Comparison of ENCODE assay signal across 22 cellular contexts in the genomic region with DNA sequence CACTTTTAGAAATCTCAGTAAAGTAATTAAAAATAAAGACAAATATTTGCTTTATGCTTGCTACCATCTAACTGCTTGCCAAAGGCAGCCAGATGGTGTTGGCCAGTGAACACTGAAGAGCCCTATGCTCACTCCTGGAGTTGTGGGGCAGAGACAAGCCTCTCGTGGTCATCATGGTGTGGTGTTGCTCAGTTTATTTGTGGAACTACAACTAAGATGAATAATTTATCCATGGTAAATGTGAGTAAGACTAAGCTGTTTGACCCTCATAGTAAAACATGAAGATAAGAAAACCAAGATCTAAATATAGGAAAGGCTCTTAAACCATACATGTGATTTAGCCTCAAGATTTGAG.
DNase-seq lines count a peak whose midpoint lies in the region; ATAC-seq, FAIRE-seq and TF ChIP-seq lines count a peak whose summit lies in the region.
"Had no signal": no experiment of that assay in that cellular context is flagged by ENCODE, and none has a peak within 500 bp of the region (broad histone marks: within the 10 kb centered on the region; RNA-seq: fewer than 3 reads in every experiment).

No MANE protein-coding gene starts in this region.

- no peak for FAIRE-seq in astrocyte (lab: Jason Lieb, UNC)
- FAIRE-seq: GM12878, RCC 7860 had no signal

- TF ChIP-seq POLR2A in IMR-90 (IDR thresholded peaks at IDR 0.05; ENCODE audit: low read depth, low read length): no peak

- H2AK9ac ChIP-seq in IMR-90 (replicated peaks; ENCODE audit: low read depth, low read length, poor library complexity): no peak overlapping the region

- H3K9ac ChIP-seq in IMR-90 (ENCODE audit: low read depth, low read length) (no peak overlapping the region), astrocyte (ENCODE audit: low read length) (no peak overlapping the region)
- H3K9ac ChIP-seq: GM23248 had no signal

- H2BK5ac ChIP-seq in IMR-90 (ENCODE audit: low read depth, low read length, poor library complexity, severe bottlenecking): no peak overlapping the region

- dilution Hi-C loops in IMR-90 (cut with HindIII; ENCODE audit: low sequenced_read_pairs, unreplicated experiment): no loop called here

- H3K27ac ChIP-seq in AG04450 (ENCODE audit: low read depth, low read length) (no peak overlapping the region), IMR-90 (ENCODE audit: insufficient read depth, low read length) (no peak overlapping the region), astrocyte (ENCODE audit: low read depth, low read length) (no peak overlapping the region), left lung (no peak overlapping the region), psoas muscle (no peak overlapping the region)
- no peak overlapping the region for H3K27ac ChIP-seq in CD4-positive, alpha-beta T cell (ENCODE audit: low read depth, low read length)
- H3K27ac ChIP-seq: GM23248, SJCRH30 had no signal

- no peaks in the 10 kb centered on the region for H3K4me1 Mint-ChIP-seq in astrocyte (ENCODE audit: low read depth, unreplicated experiment)
- no peaks in the 10 kb centered on the region for H3K4me1 Mint-ChIP-seq in CD4-positive, alpha-beta T cell (ENCODE audit: low read depth)

- H4K91ac ChIP-seq in IMR-90 (ENCODE audit: insufficient read depth, low read depth, low read length): no peak overlapping the region

- no peak overlapping the region for H3K27ac Mint-ChIP-seq in astrocyte (ENCODE audit: unreplicated experiment)
- H3K27ac Mint-ChIP-seq in CD4-positive, alpha-beta T cell: no peak overlapping the region
- H3K27ac Mint-ChIP-seq: H9 had no signal

- H2AFZ ChIP-seq in IMR-90 (replicated peaks; ENCODE audit: low read length, poor library complexity): no peak overlapping the region
- no peak overlapping the region for H2AFZ ChIP-seq in astrocyte (ENCODE audit: low read depth, low read length)
- H2AFZ ChIP-seq: GM23248 had no signal

- H3K4me3 Mint-ChIP-seq in astrocyte (ENCODE audit: unreplicated experiment): no peak overlapping the region
- H3K4me3 Mint-ChIP-seq in CD4-positive, alpha-beta T cell: no peak overlapping the region
- H3K4me3 Mint-ChIP-seq: H9, IgD-negative memory B cell had no signal

- no peak overlapping the region for H3K14ac ChIP-seq in IMR-90 (replicated peaks; ENCODE audit: low read depth, low read length)

- H3K18ac ChIP-seq in IMR-90 (ENCODE audit: low read depth, low read length): no peak overlapping the region

- DNase-seq in AG04450 (ENCODE audit: low read depth, low spot score) (no peak), IMR-90 (peak; percentile 44), astrocyte (ENCODE audit: low read depth) (peak; percentile 6), left lung (no peak), NCI-H748 (lab: John Stamatoyannopoulos, UW; ENCODE audit: unreplicated experiment) (no peak), psoas muscle (no peak)
- DNase-seq in CD4-positive, alpha-beta T cell: no peak
- DNase-seq: BE2C, DMS79 treated with DMSO at 0.1 percent for 48 hours, GM23248, H9, NCI-H1417, NCI-H1694 treated with DMSO at 0.1 percent for 48 hours, NCI-H2107, NCI-H510A treated with DMSO at 0.1 percent for 48 hours, NCI-H82, OCI-M1, SJCRH30 had no signal

- H3K56ac ChIP-seq in IMR-90 (ENCODE audit: extremely low read depth, insufficient read depth, low read length): no peak overlapping the region

- in situ Hi-C loops in IMR-90 (cut with MboI; ENCODE audit: low sequenced_read_pairs): no loop called here

- CTCF ChIA-PET in AG04450 (lab: Charles Lee) (no interaction called here), IMR-90 (lab: Yijun Ruan, JAX) (interaction anchor here (1.3 kb wide), 1 partner anchor 9 kb away, joined by 4 read pairs; no protein-coding TSS in a partner anchor)
- CTCF ChIA-PET in CD4-positive, alpha-beta T cell (lab: Charles Lee): no interaction called here

- H3K9me1 ChIP-seq in IMR-90 (ENCODE audit: insufficient read depth, low read length): peaks cover 7% of the 10 kb centered on the region; the same call in 1 of the 2 replicates

- peaks cover 19% of the 10 kb centered on the region for H3K27me3 Mint-ChIP-seq in astrocyte (ENCODE audit: low read depth, unreplicated experiment)
- H3K27me3 Mint-ChIP-seq in CD4-positive, alpha-beta T cell: no peaks in the 10 kb centered on the region

- H4K8ac ChIP-seq in IMR-90 (ENCODE audit: low read depth in 2 of 2, low read length in 2 of 2): no peak overlapping the region

- H3K36me3 ChIP-seq in IMR-90 (ENCODE audit: control insufficient read depth, insufficient read depth, low read length) (no peaks in the 10 kb centered on the region), astrocyte (ENCODE audit: insufficient read depth, low read length) (no peaks in the 10 kb centered on the region), left lung (no peaks in the 10 kb centered on the region), psoas muscle (ENCODE audit: insufficient read depth in 1 of 2, low read depth in 1 of 2) (no peaks in the 10 kb centered on the region)
- H3K36me3 ChIP-seq: BE2C, SJCRH30 had no signal

- H3K36me3 Mint-ChIP-seq in astrocyte (ENCODE audit: low read depth, unreplicated experiment): no peaks in the 10 kb centered on the region
- H3K36me3 Mint-ChIP-seq in CD4-positive, alpha-beta T cell (ENCODE audit: low read depth): no peaks in the 10 kb centered on the region

- H3K4me1 ChIP-seq in IMR-90 (ENCODE audit: control insufficient read depth, insufficient read depth, low read length) (0 out of 2 replicates have a peak, but pooled peaks cover 2% of the 10 kb centered on the region), astrocyte (ENCODE audit: insufficient read depth, low read length) (no peaks in the 10 kb centered on the region), left lung (no peaks in the 10 kb centered on the region), psoas muscle (no peaks in the 10 kb centered on the region)
- H3K4me1 ChIP-seq: BE2C, SJCRH30 had no signal

- H3K27me3 ChIP-seq in AG04450 (ENCODE audit: control insufficient read depth, insufficient read depth, low read length) (no peaks in the 10 kb centered on the region), IMR-90 (ENCODE audit: control insufficient read depth, insufficient read depth, low read length) (no peaks in the 10 kb centered on the region; the same call in 1 of the 2 replicates), astrocyte (ENCODE audit: insufficient read depth, low read length) (peaks cover 4% of the 10 kb centered on the region), left lung (no peaks in the 10 kb centered on the region), psoas muscle (ENCODE audit: insufficient read depth in 3 of 3, low read length in 2 of 3) (no peaks in the 10 kb centered on the region)
- no peaks in the 10 kb centered on the region for H3K27me3 ChIP-seq in CD4-positive, alpha-beta T cell (ENCODE audit: control insufficient read depth, insufficient read depth, low read length)
- H3K27me3 ChIP-seq: BE2C, SJCRH30 had no signal

- no peak overlapping the region for H3K4me3 ChIP-seq in AG04450 (ENCODE audit: low read depth, low read length)
- no peak overlapping the region for H3K4me3 ChIP-seq in IMR-90 (ENCODE audit: insufficient read depth, low read depth, low read length)
- no peak overlapping the region for H3K4me3 ChIP-seq in astrocyte (ENCODE audit: insufficient read depth, low read depth, low read length)
- H3K4me3 ChIP-seq in left lung: no peak overlapping the region
- no peak overlapping the region for H3K4me3 ChIP-seq in psoas muscle
- H3K4me3 ChIP-seq: GM12878, GM23248, SJCRH30 had no signal

- no peak overlapping the region for H2BK15ac ChIP-seq in IMR-90 (ENCODE audit: low read depth, low read length)

- no peaks in the 10 kb centered on the region for H3K79me2 ChIP-seq in astrocyte (ENCODE audit: insufficient read depth, low read length)

- no CpG with 5 or more reads among the region's 1 CpG for WGBS in IMR-90 (ENCODE audit: extremely low coverage in 2 of 2, insufficient read length in 1 of 2), 2 experiments
- WGBS in psoas muscle, 3 donors: 62 to 67% (median 63%) methylated on average over 1 of the region's 1 CpG

- POLR2A ChIA-PET in AG04450 (lab: Yijun Ruan, JAX): no interaction called here
- POLR2A ChIA-PET in IMR-90 (lab: Charles Lee; ENCODE audit: unreplicated experiment): no interaction called here
- POLR2A ChIA-PET in CD4-positive, alpha-beta T cell (lab: Charles Lee): no interaction called here

- H2BK20ac ChIP-seq in IMR-90 (ENCODE audit: low read depth, low read length): no peak overlapping the region

- intact Hi-C loops in IMR-90 (cut with micrococcal nuclease) (no loop called here), left lung (cut with DNase I) (no loop called here), psoas muscle (cut with DNase I) (no loop called here)
- intact Hi-C loops in CD4-positive, alpha-beta T cell (cut with DNase I, micrococcal nuclease): no loop called here

- no peak overlapping the region for H2AK5ac ChIP-seq in IMR-90 (ENCODE audit: low read depth, low read length)

- H4K20me1 ChIP-seq in IMR-90 (ENCODE audit: insufficient read depth, low read length) (no peaks in the 10 kb centered on the region), astrocyte (ENCODE audit: insufficient read depth, low read length) (no peaks in the 10 kb centered on the region)

- TF ChIP-seq CTCF in AG04450 (IDR thresholded peaks at IDR 0.05; ENCODE audit: low read depth, low read length) (0 out of 2 replicates have a peak, but pooled peaks have one; percentile 2), IMR-90 (conservative IDR thresholded peaks at IDR 0.05; ENCODE audit: low read depth, low read length) (no peak), astrocyte (IDR thresholded peaks at IDR 0.05; ENCODE audit: insufficient read depth, low read depth, low read length) (no peak), left lung (IDR thresholded peaks at IDR 0.05) (no peak), psoas muscle (IDR thresholded peaks at IDR 0.05) (no peak)
- no peak for TF ChIP-seq CTCF in CD4-positive, alpha-beta T cell (IDR thresholded peaks at IDR 0.05)

- BruUV-seq in IMR-90 (replicated peaks; lab: Mats Ljungman, UMichigan): no TSS peak

- H3K4ac ChIP-seq in IMR-90 (ENCODE audit: low read depth, low read length): no peak overlapping the region

- no peaks in the 10 kb centered on the region for H3K79me1 ChIP-seq in IMR-90 (ENCODE audit: low read depth in 1 of 2, low read length in 2 of 2)

- TF ChIP-seq RAD21 in IMR-90 (IDR thresholded peaks at IDR 0.05; ENCODE audit: low read length): no peak

- H3K4me2 ChIP-seq in IMR-90 (ENCODE audit: low read depth, low read length): no peak overlapping the region
- H3K4me2 ChIP-seq in astrocyte (ENCODE audit: low read length): no peak overlapping the region

- H4K5ac ChIP-seq in IMR-90 (ENCODE audit: low read depth, low read length): no peak overlapping the region

- H3K9me3 ChIP-seq in AG04450 (ENCODE audit: control insufficient read depth, insufficient read depth, low read length): no peaks in the 10 kb centered on the region
- H3K9me3 ChIP-seq in IMR-90 (ENCODE audit: control insufficient read depth, insufficient read depth, low read length): no peaks in the 10 kb centered on the region
- no peaks in the 10 kb centered on the region for H3K9me3 ChIP-seq in astrocyte (ENCODE audit: insufficient read depth, low read depth, low read length)
- H3K9me3 ChIP-seq in left lung: no peaks in the 10 kb centered on the region
- no peaks in the 10 kb centered on the region for H3K9me3 ChIP-seq in CD4-positive, alpha-beta T cell (ENCODE audit: control insufficient read depth, low read length)
- H3K9me3 ChIP-seq in psoas muscle: no peaks in the 10 kb centered on the region
- H3K9me3 ChIP-seq: BE2C, SJCRH30 had no signal

- no peak overlapping the region for H2BK120ac ChIP-seq in IMR-90 (ENCODE audit: low read depth, low read length)

- ATAC-seq in IMR-90 (ENCODE audit: low read depth) (peak; percentile 51; the same call in 1 of the 2 replicates), left lung (peak; percentile 54), HG02884 (IDR thresholded peaks at IDR 0.05; ENCODE audit: unreplicated experiment) (no peak), psoas muscle (no peak)
- no peak for ATAC-seq in CD4-positive, alpha-beta T cell (ENCODE audit: poor library complexity)
- ATAC-seq: GM12878 had no signal

- H3K9me3 Mint-ChIP-seq in astrocyte (ENCODE audit: unreplicated experiment): peaks cover 2% of the 10 kb centered on the region
- no peaks in the 10 kb centered on the region for H3K9me3 Mint-ChIP-seq in CD4-positive, alpha-beta T cell
- H3K9me3 Mint-ChIP-seq: H9 had no signal

- no peak overlapping the region for H3K23ac ChIP-seq in IMR-90 (ENCODE audit: low read depth, low read length)

Comparison
In these comparisons a context has a peak if more than half of its experiments do, and no peak if none do; other contexts are left out.
1. DNase-seq: peak in IMR-90 (single experiment) and astrocyte (single experiment); none in AG04450 (single experiment), left lung (0 of 2), NCI-H748 (single experiment), CD4-positive, alpha-beta T cell (0 of 10) and psoas muscle (0 of 2).
2. ATAC-seq: peak in IMR-90 (single experiment) and left lung (single experiment); none in HG02884 (single experiment), CD4-positive, alpha-beta T cell (single experiment) and psoas muscle (0 of 4).